Comparison of ENCODE assay signal across 8 cellular contexts in the genomic region with DNA sequence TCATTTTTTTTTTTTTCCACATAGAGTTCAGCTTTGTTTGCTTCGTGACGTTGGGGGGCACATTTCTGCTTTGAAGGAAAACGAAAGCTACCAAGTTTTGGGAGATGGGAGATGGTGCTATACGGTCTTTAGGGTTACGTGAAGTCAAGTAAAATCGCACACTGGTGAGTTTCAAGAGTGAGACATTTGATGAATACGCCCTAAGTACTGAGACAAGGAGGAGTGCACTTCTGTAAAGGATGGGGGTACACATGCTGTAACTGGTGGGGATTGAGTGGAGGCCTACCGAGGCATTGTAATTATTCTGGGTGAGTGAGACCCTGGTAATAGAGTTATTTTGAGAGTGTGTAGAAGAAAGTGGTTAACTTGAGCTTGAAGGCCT. TPM values are rescaled to one million over a fixed set of nuclear protein-coding genes. Genes with fewer than 3 reads are reported as not detected.
DNase-seq lines count a peak whose midpoint lies in the region; ATAC-seq and TF ChIP-seq lines count a peak whose summit lies in the region.

No MANE protein-coding gene starts in this region.

- H3K36me3 ChIP-seq in DOHH2 (ENCODE audit: control insufficient read depth, low read length) (peaks cover 24% of the 10 kb centered on the region), MM.1S (replicated peaks; ENCODE audit: insufficient read depth, low read length) (no peaks in the 10 kb centered on the region), lower lobe of right lung (no peaks in the 10 kb centered on the region)

- H3K4me3 ChIP-seq in DOHH2 (ENCODE audit: low read length): peak overlapping the region; percentile 92
- peak overlapping the region; percentile 74 for H3K4me3 ChIP-seq in MM.1S (ENCODE audit: low read length)
- H3K4me3 ChIP-seq in lower lobe of right lung: peak overlapping the region; percentile 66

- H3K9ac ChIP-seq in MM.1S (ENCODE audit: low read length): peak overlapping the region; percentile 66

- H4K20me1 ChIP-seq in DOHH2 (ENCODE audit: control insufficient read depth, insufficient read depth, low read depth, low read length) (no peaks in the 10 kb centered on the region), MM.1S (ENCODE audit: insufficient read depth, low read length) (no peaks in the 10 kb centered on the region)

- H3K36me3 Mint-ChIP-seq in central memory CD8-positive, alpha-beta T cell (ENCODE audit: insufficient read depth): peaks cover 11% of the 10 kb centered on the region
- H3K36me3 Mint-ChIP-seq in type B pancreatic cell: peaks cover 9% of the 10 kb centered on the region

- H3K9me3 Mint-ChIP-seq in central memory CD8-positive, alpha-beta T cell: no peaks in the 10 kb centered on the region
- no peaks in the 10 kb centered on the region for H3K9me3 Mint-ChIP-seq in type B pancreatic cell

- no peaks in the 10 kb centered on the region for H3K27me3 Mint-ChIP-seq in central memory CD8-positive, alpha-beta T cell
- no peaks in the 10 kb centered on the region for H3K27me3 Mint-ChIP-seq in type B pancreatic cell

- H3K9me2 ChIP-seq in DOHH2 (replicated peaks; ENCODE audit: control insufficient read depth, low read length) (no peaks in the 10 kb centered on the region), MM.1S (replicated peaks; ENCODE audit: insufficient read depth, low read length) (no peaks in the 10 kb centered on the region)

- DNase-seq in MM.1S (peak; percentile 14), lower lobe of right lung (no peak), type B pancreatic cell (ENCODE audit: extremely low spot score, unreplicated experiment) (no peak), GM20000 (ENCODE audit: low spot score) (no peak), ureter (ENCODE audit: low spot score) (no peak)
- DNase-seq in central memory CD8-positive, alpha-beta T cell (ENCODE audit: low spot score in 2 of 2): no peak

- H3K4me3 Mint-ChIP-seq in central memory CD8-positive, alpha-beta T cell: peak overlapping the region; percentile 99
- peak overlapping the region; percentile 93 for H3K4me3 Mint-ChIP-seq in type B pancreatic cell

- H3K4me1 ChIP-seq in DOHH2 (ENCODE audit: control insufficient read depth, low read length) (peaks cover 42% of the 10 kb centered on the region), MM.1S (ENCODE audit: low read length) (no peaks in the 10 kb centered on the region; the same call in 1 of the 2 replicates), lower lobe of right lung (no peaks in the 10 kb centered on the region)

- peaks cover 49% of the 10 kb centered on the region for H3K4me1 Mint-ChIP-seq in central memory CD8-positive, alpha-beta T cell
- peaks cover 4% of the 10 kb centered on the region for H3K4me1 Mint-ChIP-seq in type B pancreatic cell (ENCODE audit: unreplicated experiment)

- H3K9me3 ChIP-seq in DOHH2 (ENCODE audit: control insufficient read depth, insufficient read depth, low read length) (no peaks in the 10 kb centered on the region), MM.1S (replicated peaks; ENCODE audit: insufficient read depth, low read length) (no peaks in the 10 kb centered on the region), lower lobe of right lung (no peaks in the 10 kb centered on the region)

- H3K27ac ChIP-seq in DOHH2 (ENCODE audit: low read depth, low read length) (peak overlapping the region; percentile 97), MM.1S (ENCODE audit: low read length) (peak overlapping the region; percentile 90; the same call in 1 of the 2 replicates), lower lobe of right lung (peak overlapping the region; percentile 84)

- H3F3A ChIP-seq in DOHH2 (ENCODE audit: control insufficient read depth, insufficient read depth) (peaks cover 13% of the 10 kb centered on the region), MM.1S (ENCODE audit: insufficient read depth, low read length) (no peaks in the 10 kb centered on the region)

- H3K4me2 ChIP-seq in DOHH2 (ENCODE audit: low read length) (peak overlapping the region; percentile 78), MM.1S (ENCODE audit: low read depth, low read length) (peak overlapping the region; percentile 42; the same call in 1 of the 2 replicates)

- H3K27me3 ChIP-seq in DOHH2 (ENCODE audit: control insufficient read depth, low read length) (no peaks in the 10 kb centered on the region), MM.1S (replicated peaks; ENCODE audit: insufficient read depth, low read length) (no peaks in the 10 kb centered on the region), lower lobe of right lung (ENCODE audit: low read depth) (no peaks in the 10 kb centered on the region)

- H3K79me2 ChIP-seq in DOHH2 (ENCODE audit: control insufficient read depth, low read length) (peaks cover 54% of the 10 kb centered on the region), MM.1S (ENCODE audit: low read length) (peaks cover 15% of the 10 kb centered on the region)

- H2AFZ ChIP-seq in MM.1S (ENCODE audit: low read length): peak overlapping the region; percentile 47

- intact Hi-C loops in lower lobe of right lung (cut with DNase I): no loop called here

- ATAC-seq in central memory CD8-positive, alpha-beta T cell (replicated peaks; ENCODE audit: extremely low read depth, poor library complexity, severe bottlenecking): peak; percentile 21
- ATAC-seq in lower lobe of right lung: peak; percentile 39 to 43
- ATAC-seq in GM21381 (IDR thresholded peaks at IDR 0.05; ENCODE audit: unreplicated experiment): no peak

- H3K27ac Mint-ChIP-seq in central memory CD8-positive, alpha-beta T cell (ENCODE audit: low read depth): peak overlapping the region; percentile 97
- peak overlapping the region; percentile 92 for H3K27ac Mint-ChIP-seq in type B pancreatic cell

- TF ChIP-seq CTCF in DOHH2 (IDR thresholded peaks at IDR 0.05; ENCODE audit: low read depth, low read length, poor library complexity, severe bottlenecking): no peak
- TF ChIP-seq CTCF in MM.1S (IDR thresholded peaks at IDR 0.05; ENCODE audit: low read length): no peak
- TF ChIP-seq CTCF in lower lobe of right lung (IDR thresholded peaks at IDR 0.05): no peak
- no peak for TF ChIP-seq CTCF in type B pancreatic cell (conservative IDR thresholded peaks at IDR 0.05)
- no peak for TF ChIP-seq CTCF in GM20000 (IDR thresholded peaks at IDR 0.05; ENCODE audit: extremely low read depth, missing control alignments)

RNA-seq across cellular contexts. Expression of a gene that starts 0.5 kb away (rescaled TPM):
- total RNA-seq in lower lobe of right lung (192 TPM), type B pancreatic cell (ENCODE audit: low replicate concordance) (52.4 and 73.2 TPM in 2 replicates), ureter (111 TPM)

RNA-seq across cellular contexts. Expression of a gene that starts 0.7 kb away (rescaled TPM):
- total RNA-seq in lower lobe of right lung (2.9 TPM), type B pancreatic cell (ENCODE audit: low replicate concordance) (2.7 and 6.4 TPM in 2 replicates), ureter (4.6 TPM)
